In genomic region chr1:168752171-168752570, GRCh38 we compare ENCODE assay signal across 17 cellular contexts. TPM values are rescaled to one million over a fixed set of nuclear protein-coding genes. Genes with fewer than 3 reads are reported as not detected.
A peak's percentile ranks its signal among the peaks of the same experiment; 100 is the strongest.
DNase-seq lines count a peak whose midpoint lies in the region; ATAC-seq and TF ChIP-seq lines count a peak whose summit lies in the region.
"Had no signal": no experiment of that assay in that cellular context is flagged by ENCODE, and none has a peak within 500 bp of the region (broad histone marks: within the 10 kb centered on the region; RNA-seq: fewer than 3 reads in every experiment).

No MANE protein-coding gene starts in this region.

- no peak overlapping the region for H3K23ac ChIP-seq in trophoblast cell (ENCODE audit: low read length)

- H3K4me2 ChIP-seq in trophoblast cell (ENCODE audit: low read length) = no peak overlapping the region

- H3K79me1 ChIP-seq in trophoblast cell (ENCODE audit: low read length) = peaks cover 22% of the 10 kb centered on the region

- H4K8ac ChIP-seq in trophoblast cell (ENCODE audit: low read depth, low read length) = peak overlapping the region; percentile 7

- no peak overlapping the region for H3K18ac ChIP-seq in trophoblast cell (ENCODE audit: low read length)

- H2AFZ ChIP-seq in trophoblast cell (ENCODE audit: insufficient read depth, low read length, poor library complexity) = no peak overlapping the region

- H3K27me3 ChIP-seq in colonic mucosa (no peaks in the 10 kb centered on the region), trophoblast cell (ENCODE audit: insufficient read depth, low read length) (no peaks in the 10 kb centered on the region)
- H3K27me3 ChIP-seq: esophagus muscularis mucosa had no signal

- ATAC-seq in HG03442 (IDR thresholded peaks at IDR 0.05; ENCODE audit: unreplicated experiment) (no peak), HG02970 (IDR thresholded peaks at IDR 0.05; ENCODE audit: low FRiP score, unreplicated experiment) (no peak)
- ATAC-seq: CD8-positive, alpha-beta T cell had no signal

- peak overlapping the region; percentile 61 for H2BK5ac ChIP-seq in trophoblast cell (ENCODE audit: low read depth, low read length, poor library complexity)

- no CpG with 5 or more reads among the region's 7 CpGs for WGBS in trophoblast cell (ENCODE audit: extremely low coverage, insufficient coverage, insufficient read length)

- peaks cover 3% of the 10 kb centered on the region for H3K4me1 ChIP-seq in colonic mucosa
- peaks cover 11 to 20% of the 10 kb centered on the region in 2 experiments for H3K4me1 ChIP-seq in trophoblast cell (ENCODE audit: control insufficient read depth in 1 of 2, insufficient read depth in 2 of 2, low read length in 2 of 2)

- peak overlapping the region; percentile 74 for H4K91ac ChIP-seq in trophoblast cell (ENCODE audit: low read depth, low read length)

- peak overlapping the region; percentile 57 for H3K14ac ChIP-seq in trophoblast cell (ENCODE audit: low read length)

- H3K36me3 ChIP-seq in colonic mucosa (no peaks in the 10 kb centered on the region), trophoblast cell (ENCODE audit: control insufficient read depth in 1 of 2, insufficient read depth in 2 of 2, low read length in 2 of 2) (no peaks in the 10 kb centered on the region)
- H3K36me3 ChIP-seq: esophagus muscularis mucosa had no signal

- no peak overlapping the region for H4K12ac ChIP-seq in trophoblast cell (ENCODE audit: low read depth, low read length)

- H3K4ac ChIP-seq in trophoblast cell (ENCODE audit: low read depth, low read length) = peak overlapping the region; percentile 21

- no peak overlapping the region for H3K4me3 ChIP-seq in colonic mucosa
- H3K4me3 ChIP-seq in trophoblast cell (ENCODE audit: low read depth, low read length) = no peak overlapping the region
- H3K4me3 ChIP-seq: esophagus muscularis mucosa had no signal

- H2BK12ac ChIP-seq in trophoblast cell (ENCODE audit: low read length) = peak overlapping the region; percentile 84

- H2BK120ac ChIP-seq in trophoblast cell (ENCODE audit: insufficient read depth, low read length, poor library complexity) = peak overlapping the region; percentile 63

- intact Hi-C loops in colonic mucosa (cut with DNase I) = no loop called here

- DNase-seq in NCI-H146 (lab: John Stamatoyannopoulos, UW) = peak; percentile 37
- no peak for DNase-seq in NCI-H146 treated with DMSO at 0.1 percent for 48 hours (lab: John Stamatoyannopoulos, UW; ENCODE audit: unreplicated experiment)
- peak; percentile 58 for DNase-seq in M059J (ENCODE audit: low read depth)
- peak; percentile 56 for DNase-seq in colonic mucosa
- DNase-seq in trophoblast cell = no peak
- no peak for DNase-seq in activated effector memory CD4-positive, alpha-beta T cell treated with anti-CD3 and anti-CD28 coated beads, Interleukin-2, amount 50 U/mL, for 16 hours
- DNase-seq: activated CD4-positive, alpha-beta T cell treated with anti-CD3 and anti-CD28 coated beads for 48 hours; activated T-cell treated with anti-CD3 and anti-CD28 coated beads, Interleukin-2, amount 50 U/mL, for 1 hour; CD8-positive, alpha-beta T cell; Karpas-422; stimulated activated CD4-positive, alpha-beta T cell treated with anti-CD3 and anti-CD28 coated beads, Interleukin-15, amount 100 ng/mL, for 24 hours; T-helper 1 cell had no signal

- peak overlapping the region; percentile 59 for H2AK5ac ChIP-seq in trophoblast cell (ENCODE audit: low read length)

- TF ChIP-seq CTCF in colonic mucosa (IDR thresholded peaks at IDR 0.05) = no peak

- H3K9ac ChIP-seq in colonic mucosa (ENCODE audit: low read depth in 2 of 2, low read length in 2 of 2) (no peak overlapping the region), trophoblast cell (ENCODE audit: low read length) (no peak overlapping the region)

- H3K9me3 ChIP-seq in colonic mucosa (no peaks in the 10 kb centered on the region), trophoblast cell (ENCODE audit: insufficient read depth, low read depth, low read length) (no peaks in the 10 kb centered on the region)
- H3K9me3 ChIP-seq: esophagus muscularis mucosa had no signal

- H3K79me2 ChIP-seq in trophoblast cell (ENCODE audit: control insufficient read depth, insufficient read depth, low read length, poor library complexity) = no peaks in the 10 kb centered on the region

- H3K27ac ChIP-seq in colonic mucosa (peak overlapping the region; percentile 41), trophoblast cell (ENCODE audit: low read depth, low read length) (no peak overlapping the region)
- H3K27ac ChIP-seq: esophagus muscularis mucosa, RWPE1 had no signal

RNA-seq across cellular contexts. Expression of gene DPT, which starts 23.2 kb away (rescaled TPM):
- not detected in 2 replicates for total RNA-seq in M059J (2014; rRNA removed; shearing (Covaris generic))
- total RNA-seq in colonic mucosa = 10 to 100 TPM in 1 of 2 donors, 1 to 10 TPM in 1; 1.2 to 16.2 TPM
- not detected in 2 replicates for polyA plus RNA-seq in trophoblast cell (2013)
- total RNA-seq: CD8-positive, alpha-beta T cell; myocyte had no signal

Comparison
In these comparisons a context has a peak if more than half of its experiments do, and no peak if none do; other contexts are left out.
1. DNase-seq: peak in NCI-H146 (single experiment), M059J (single experiment) and colonic mucosa (single experiment); none in NCI-H146 treated with DMSO at 0.1 percent for 48 hours (single experiment), trophoblast cell (0 of 2) and activated effector memory CD4-positive, alpha-beta T cell treated with anti-CD3 and anti-CD28 coated beads, Interleukin-2, amount 50 U/mL, for 16 hours (single experiment).